6 cellular contexts compared by ENCODE assay signal in genomic region chr3:180321534-180321933, GRCh38.
"Had no signal": no experiment of that assay in that cellular context is flagged by ENCODE, and none has a peak within 500 bp of the region (broad histone marks: within the 10 kb centered on the region; RNA-seq: fewer than 3 reads in every experiment).

No MANE protein-coding gene starts in this region.

- H3K4me2 ChIP-seq: GM23338 had no signal

- H3K4me3 ChIP-seq: GM23338, K562 had no signal

- DNase-seq: H9, HCEC 1CT, IMR-90, KG1 had no signal

- H2AFZ ChIP-seq: GM23338 had no signal

- ATAC-seq: GM23338, K562 had no signal
